1 cellular context compared by ENCODE assay signal in genomic region chr16:10093564-10093963, GRCh38.
TF ChIP-seq lines count a peak whose summit lies in the region.

No MANE protein-coding gene starts in this region.

TF ChIP-seq in K562, 482 proteins besides CTCF, POLR2A, EP300 and RAD21 (continued from another document):
- TF ChIP-seq FOXP1 (CRISPR knock-in tag; IDR thresholded peaks at IDR 0.05), result no peak
- TF ChIP-seq, protein P1, sequence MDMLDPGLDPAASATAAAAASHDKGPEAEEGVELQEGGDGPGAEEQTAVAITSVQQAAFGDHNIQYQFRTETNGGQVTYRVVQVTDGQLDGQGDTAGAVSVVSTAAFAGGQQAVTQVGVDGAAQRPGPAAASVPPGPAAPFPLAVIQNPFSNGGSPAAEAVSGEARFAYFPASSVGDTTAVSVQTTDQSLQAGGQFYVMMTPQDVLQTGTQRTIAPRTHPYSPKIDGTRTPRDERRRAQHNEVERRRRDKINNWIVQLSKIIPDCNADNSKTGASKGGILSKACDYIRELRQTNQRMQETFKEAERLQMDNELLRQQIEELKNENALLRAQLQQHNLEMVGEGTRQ (CRISPR knock-in tag; IDR thresholded peaks at IDR 0.05), result peak; percentile 57
